Comparison of ENCODE assay signal across 15 cellular contexts in genomic region chr18:8656226-8656625, GRCh38. TPM values are rescaled to one million over a fixed set of nuclear protein-coding genes. Genes with fewer than 3 reads are reported as not detected.
"Had no signal": no experiment of that assay in that cellular context is flagged by ENCODE, and none has a peak within 500 bp of the region (broad histone marks: within the 10 kb centered on the region; RNA-seq: fewer than 3 reads in every experiment).

No MANE protein-coding gene starts in this region.

- H3K36me3 ChIP-seq: ovary had no signal

- H3K4me1 Mint-ChIP-seq: activated CD8-positive, alpha-beta memory T cell treated with anti-CD3 and anti-CD28 coated beads, Interleukin-2, amount 10 ng/mL, durations not matched to agents 7 days and 5 days had no signal

- H3K4me3 ChIP-seq: dorsolateral prefrontal cortex, lung, ovary had no signal

- H3K9me3 Mint-ChIP-seq: activated T-cell treated with anti-CD3 and anti-CD28 coated beads, Interleukin-2, amount 50 U/mL, for 24 hours; immature natural killer cell; stimulated activated naive CD8-positive, alpha-beta T cell treated with anti-CD3 and anti-CD28 coated beads, Interleukin-15, Interleukin-2, amounts not matched to agents 100 ng/mL and 50 ng/mL, for 24 hours had no signal

- H3K27me3 ChIP-seq: dorsolateral prefrontal cortex, ovary had no signal

- H3K27ac Mint-ChIP-seq: activated CD8-positive, alpha-beta memory T cell treated with anti-CD3 and anti-CD28 coated beads, Interleukin-2, amount 10 ng/mL, durations not matched to agents 7 days and 5 days; activated naive CD8-positive, alpha-beta T cell; activated T-cell treated with anti-CD3 and anti-CD28 coated beads, Interleukin-2, amount 50 U/mL, for 24 hours; immature natural killer cell; stimulated activated naive CD8-positive, alpha-beta T cell treated with anti-CD3 and anti-CD28 coated beads, Interleukin-15, Interleukin-2, amounts not matched to agents 100 ng/mL and 50 ng/mL, for 24 hours had no signal

- H3K36me3 Mint-ChIP-seq: activated CD8-positive, alpha-beta memory T cell treated with anti-CD3 and anti-CD28 coated beads, Interleukin-2, amount 10 ng/mL, durations not matched to agents 7 days and 5 days; activated naive CD8-positive, alpha-beta T cell; immature natural killer cell had no signal

- ATAC-seq: activated CD8-positive, alpha-beta memory T cell treated with anti-CD3 and anti-CD28 coated beads, Interleukin-2, amount 10 ng/mL, durations not matched to agents 7 days and 5 days had no signal

- H3K9me3 ChIP-seq: ovary had no signal

- H3K4me3 Mint-ChIP-seq: activated CD8-positive, alpha-beta memory T cell treated with anti-CD3 and anti-CD28 coated beads, Interleukin-2, amount 10 ng/mL, durations not matched to agents 7 days and 5 days; activated naive CD8-positive, alpha-beta T cell; activated T-cell treated with anti-CD3 and anti-CD28 coated beads, Interleukin-2, amount 50 U/mL, for 24 hours; immature natural killer cell; stimulated activated naive CD8-positive, alpha-beta T cell treated with anti-CD3 and anti-CD28 coated beads, Interleukin-15, Interleukin-2, amounts not matched to agents 100 ng/mL and 50 ng/mL, for 24 hours had no signal

- DNase-seq: activated CD4-positive, alpha-beta T cell treated with anti-CD3 and anti-CD28 coated beads, Interleukin-2, amount 50 U/mL, for 4 hours; activated CD4-positive, CD25-positive, alpha-beta regulatory T cell treated with anti-CD3 and anti-CD28 coated beads, Interleukin-2, amount 50 U/mL, for 72 hours; activated CD8-positive, alpha-beta memory T cell treated with anti-CD3 and anti-CD28 coated beads, Interleukin-2, amount 10 ng/mL, durations not matched to agents 7 days and 5 days; activated effector memory CD4-positive, alpha-beta T cell treated with anti-CD3 and anti-CD28 coated beads, Interleukin-2, amount 50 U/mL, for 16 hours; activated T-cell treated with anti-CD3 and anti-CD28 coated beads, Interleukin-2, amount 50 U/mL, for 24 hours; amygdala; dorsolateral prefrontal cortex; foreskin fibroblast; glutamatergic neuron; immature natural killer cell; ovary; stimulated activated CD4-positive, alpha-beta T cell treated with anti-CD3 and anti-CD28 coated beads, Interleukin-4, amount 100 ng/mL, for 1 hour had no signal

- H3K27ac ChIP-seq: ovary had no signal

RNA-seq across cellular contexts. Expression of gene MTCL1, which starts 49.1 kb away (rescaled TPM):
- polyA plus RNA-seq: immature natural killer cell had no signal
